In the genomic region with DNA sequence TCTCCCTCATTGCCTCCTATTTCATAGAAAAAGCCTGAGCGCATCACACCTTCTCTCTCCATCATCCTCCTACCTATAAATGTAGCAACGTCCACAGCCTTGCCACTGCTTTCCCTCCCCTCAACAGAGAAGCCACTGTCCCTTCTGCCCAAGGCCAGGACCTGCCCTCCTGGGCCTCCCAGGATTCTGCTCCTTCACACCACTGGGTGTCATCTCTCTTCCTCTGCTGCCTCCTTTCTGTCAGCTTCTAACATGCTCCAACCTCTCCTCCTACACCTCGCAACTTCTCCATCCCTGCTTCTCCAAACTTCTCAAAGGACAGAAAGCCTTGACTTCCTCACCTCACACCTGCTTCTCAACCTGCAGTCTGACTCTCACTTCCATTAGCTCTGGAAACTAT, we compare ENCODE assay signal across 2 cellular contexts.
TF ChIP-seq lines count a peak whose summit lies in the region.

No MANE protein-coding gene starts in this region.

TF ChIP-seq in SK-N-SH treated with all-trans-retinoic acid at 6 μM for 48 hours, 23 proteins besides CTCF, POLR2A, EP300 and RAD21:
- TF ChIP-seq ZNF565 (CRISPR knock-in tag; conservative IDR thresholded peaks at IDR 0.05; ENCODE audit: low read depth) (no peak), CREB5 (CRISPR knock-in tag; IDR thresholded peaks at IDR 0.05; ENCODE audit: low read depth) (no peak), ZNF8 (CRISPR knock-in tag; IDR thresholded peaks at IDR 0.05) (no peak), PATZ1 (CRISPR knock-in tag; IDR thresholded peaks at IDR 0.05; ENCODE audit: borderline replicate concordance) (no peak), RARB (CRISPR knock-in tag; IDR thresholded peaks at IDR 0.05) (no peak), BACH2 (CRISPR knock-in tag; IDR thresholded peaks at IDR 0.05; ENCODE audit: borderline replicate concordance) (no peak), TSHZ2 (CRISPR knock-in tag; IDR thresholded peaks at IDR 0.05) (no peak), CSDC2 (CRISPR knock-in tag; IDR thresholded peaks at IDR 0.05) (no peak), SNAI2 (CRISPR knock-in tag; IDR thresholded peaks at IDR 0.05) (no peak), OSR1 (CRISPR knock-in tag; IDR thresholded peaks at IDR 0.05) (no peak)
- TF ChIP-seq, protein P1, sequence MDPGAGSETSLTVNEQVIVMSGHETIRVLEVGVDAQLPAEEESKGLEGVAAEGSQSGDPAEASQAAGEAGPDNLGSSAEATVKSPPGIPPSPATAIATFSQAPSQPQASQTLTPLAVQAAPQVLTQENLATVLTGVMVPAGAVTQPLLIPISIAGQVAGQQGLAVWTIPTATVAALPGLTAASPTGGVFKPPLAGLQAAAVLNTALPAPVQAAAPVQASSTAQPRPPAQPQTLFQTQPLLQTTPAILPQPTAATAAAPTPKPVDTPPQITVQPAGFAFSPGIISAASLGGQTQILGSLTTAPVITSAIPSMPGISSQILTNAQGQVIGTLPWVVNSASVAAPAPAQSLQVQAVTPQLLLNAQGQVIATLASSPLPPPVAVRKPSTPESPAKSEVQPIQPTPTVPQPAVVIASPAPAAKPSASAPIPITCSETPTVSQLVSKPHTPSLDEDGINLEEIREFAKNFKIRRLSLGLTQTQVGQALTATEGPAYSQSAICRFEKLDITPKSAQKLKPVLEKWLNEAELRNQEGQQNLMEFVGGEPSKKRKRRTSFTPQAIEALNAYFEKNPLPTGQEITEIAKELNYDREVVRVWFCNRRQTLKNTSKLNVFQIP (CRISPR knock-in tag; IDR thresholded peaks at IDR 0.05; ENCODE audit: borderline replicate concordance, low read depth) = no peak

TF ChIP-seq in SK-N-SH, 30 proteins besides CTCF, POLR2A, EP300 and RAD21:
- TF ChIP-seq, protein P2, sequence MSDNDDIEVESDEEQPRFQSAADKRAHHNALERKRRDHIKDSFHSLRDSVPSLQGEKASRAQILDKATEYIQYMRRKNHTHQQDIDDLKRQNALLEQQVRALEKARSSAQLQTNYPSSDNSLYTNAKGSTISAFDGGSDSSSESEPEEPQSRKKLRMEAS (IDR thresholded peaks at IDR 0.05; ENCODE audit: low read depth) = no peak
- no peak for TF ChIP-seq YY1 (IDR thresholded peaks at IDR 0.05; ENCODE audit: low read depth)
